Comparison of ENCODE assay signal across 9 cellular contexts in genomic region chr2:141557329-141558098, GRCh38.
DNase-seq lines count a peak whose midpoint lies in the region; ATAC-seq and TF ChIP-seq lines count a peak whose summit lies in the region.
"Had no signal": no experiment of that assay in that cellular context is flagged by ENCODE, and none has a peak within 500 bp of the region (broad histone marks: within the 10 kb centered on the region; RNA-seq: fewer than 3 reads in every experiment).

No MANE protein-coding gene starts in this region.

- TF ChIP-seq CTCF in body of pancreas (IDR thresholded peaks at IDR 0.05) (no peak), GM13976 (IDR thresholded peaks at IDR 0.05; ENCODE audit: borderline replicate concordance, control extremely low read depth, extremely low read depth, insufficient read depth, missing control alignments) (no peak), coronary artery (IDR thresholded peaks at IDR 0.05) (no peak)

- DNase-seq in LHCN-M2 (ENCODE audit: low read depth) (peak; percentile 93), body of pancreas (peak in 1 of 4 donors; percentile 9), stromal cell of bone marrow (ENCODE audit: low read depth) (peak; percentile 31), SW480 (ENCODE audit: low spot score) (no peak), GM13976 (ENCODE audit: low spot score) (no peak), coronary artery (ENCODE audit: low spot score) (no peak)
- DNase-seq: left cardiac atrium, NCI-H1930 had no signal

- H3K4me3 ChIP-seq in body of pancreas (no peak overlapping the region), coronary artery (no peak overlapping the region)

- no peaks in the 10 kb centered on the region for H3K27me3 ChIP-seq in body of pancreas

- intact Hi-C loops in body of pancreas (cut with DNase I), result no loop called here

- peaks cover 25% of the 10 kb centered on the region for H3K4me1 ChIP-seq in body of pancreas

- TF ChIP-seq POLR2A in body of pancreas (IDR thresholded peaks at IDR 0.05), result no peak

- ATAC-seq in GM21515 (IDR thresholded peaks at IDR 0.05; ENCODE audit: unreplicated experiment), result peak; percentile 64
- peak; percentile 58 for ATAC-seq in body of pancreas

- in situ Hi-C loops in GM13976 (cut with MboI; ENCODE audit: low sequenced_read_pairs, unreplicated experiment), result no loop called here

- H3K9me3 ChIP-seq in body of pancreas, result no peaks in the 10 kb centered on the region

- H3K27ac ChIP-seq in body of pancreas, result no peak overlapping the region
- no peak overlapping the region for H3K27ac ChIP-seq in coronary artery

- 44 to 55% methylated on average over 4 of the region's 4 CpGs for WGBS in body of pancreas, 2 donors

- H3K36me3 ChIP-seq in body of pancreas (replicated peaks in 1 of 2; ENCODE audit: insufficient read depth in 1 of 2, low read depth in 2 of 2), result no peaks in the 10 kb centered on the region

Comparison
In these comparisons a context has a peak if more than half of its experiments do, and no peak if none do; other contexts are left out.
1. DNase-seq: peak in LHCN-M2 (single experiment) and stromal cell of bone marrow (single experiment); none in SW480 (single experiment), GM13976 (single experiment) and coronary artery (single experiment).